In genomic region chr18:30376515-30376914, GRCh38 we compare ENCODE assay signal across 10 cellular contexts.
DNase-seq lines count a peak whose midpoint lies in the region; ATAC-seq and TF ChIP-seq lines count a peak whose summit lies in the region.
"Had no signal": no experiment of that assay in that cellular context is flagged by ENCODE, and none has a peak within 500 bp of the region (broad histone marks: within the 10 kb centered on the region; RNA-seq: fewer than 3 reads in every experiment).

No MANE protein-coding gene starts in this region.

- H3K79me2 ChIP-seq in PC-3 (ENCODE audit: low read length): no peaks in the 10 kb centered on the region
- H3K79me2 ChIP-seq in hepatocyte: no peaks in the 10 kb centered on the region

- H2AFZ ChIP-seq in PC-3 (ENCODE audit: low read length) (no peak overlapping the region), hepatocyte (no peak overlapping the region)

- no peak overlapping the region for H3K9ac ChIP-seq in PC-3 (ENCODE audit: low read length)

- intact Hi-C loops in PC-3 (cut with micrococcal nuclease) (loop anchor here (5.0 kb wide), 1 partner anchor 516 kb away; no protein-coding TSS in a partner anchor), lower leg skin (cut with DNase I; ENCODE audit: low total_unique reads) (no loop called here)

- peak; percentile 60 for TF ChIP-seq CTCF in PC-3 (conservative IDR thresholded peaks at IDR 0.05; ENCODE audit: low read depth, low read length)
- TF ChIP-seq CTCF in hepatocyte (IDR thresholded peaks at IDR 0.05; ENCODE audit: poor library complexity): peak; percentile 17
- no peak for TF ChIP-seq CTCF in lower leg skin (IDR thresholded peaks at IDR 0.05)

- no peaks in the 10 kb centered on the region for H3F3A ChIP-seq in PC-3 (ENCODE audit: low read length, unreplicated experiment)

- DNase-seq in ELF-1 (ENCODE audit: low read depth, low spot score) (peak; percentile 78), HT1080 (ENCODE audit: low read depth) (peak; percentile 18), PC-3 (peak; percentile 57), hepatocyte (ENCODE audit: low spot score) (no peak), lower leg skin (ENCODE audit: low spot score in 2 of 2) (no peak), D341Med (ENCODE audit: low spot score) (no peak)
- no peak for DNase-seq in activated T-cell treated with anti-CD3 and anti-CD28 coated beads, Interleukin-2, amount 50 U/mL, for 48 hours
- DNase-seq in stimulated activated CD8-positive, alpha-beta memory T cell treated with anti-CD3 and anti-CD28 coated beads, Interleukin-4, amount 100 ng/mL, for 48 hours: no peak
- DNase-seq: activated CD8-positive, alpha-beta T cell treated with anti-CD3 and anti-CD28 coated beads, Interleukin-2, amount 10 ng/mL, durations not matched to agents 7 days and 5 days; activated gamma-delta T cell treated with Interleukin-2 at 50 U/mL for 16 hours had no signal

- CTCF ChIA-PET in PC-3 (lab: Charles Lee): interaction anchor here (1.4 kb wide), 1 partner anchor 513 kb away, joined by 5 read pairs; no protein-coding TSS in a partner anchor

- WGBS in hepatocyte (ENCODE audit: low lambda C conversion rate, missing lambda C conversion rate): 59% methylated on average over 4 of the region's 4 CpGs
- 60 to 72% methylated on average over 4 of the region's 4 CpGs for WGBS in lower leg skin, 2 donors

- H3K4me1 ChIP-seq in PC-3 (ENCODE audit: insufficient read depth, low read length): no peaks in the 10 kb centered on the region
- H3K4me1 ChIP-seq in hepatocyte (ENCODE audit: insufficient read depth): no peaks in the 10 kb centered on the region

- H3K27ac ChIP-seq in PC-3 (ENCODE audit: low read length) (no peak overlapping the region), hepatocyte (no peak overlapping the region)

- no peaks in the 10 kb centered on the region for H3K36me3 ChIP-seq in PC-3 (ENCODE audit: low read depth, low read length)
- H3K36me3 ChIP-seq in hepatocyte (replicated peaks; ENCODE audit: insufficient read depth, low read depth): no peaks in the 10 kb centered on the region

- no peak for TF ChIP-seq POLR2A in lower leg skin (IDR thresholded peaks at IDR 0.05)

- H3K27me3 ChIP-seq in PC-3 (ENCODE audit: low read length) (no peaks in the 10 kb centered on the region), hepatocyte (no peaks in the 10 kb centered on the region)

- no peak for ATAC-seq in PC-3
- ATAC-seq: activated CD8-positive, alpha-beta T cell treated with anti-CD3 and anti-CD28 coated beads, Interleukin-2, amount 10 ng/mL, durations not matched to agents 7 days and 5 days had no signal

- no peaks in the 10 kb centered on the region for H4K20me1 ChIP-seq in PC-3 (ENCODE audit: low read length)
- no peaks in the 10 kb centered on the region for H4K20me1 ChIP-seq in hepatocyte (ENCODE audit: insufficient read depth, poor library complexity, severe bottlenecking)

- POLR2A ChIA-PET in PC-3 (lab: Charles Lee; ENCODE audit: unreplicated experiment): no interaction called here

- H3K4me3 ChIP-seq in PC-3 (ENCODE audit: low read length) (no peak overlapping the region), hepatocyte (no peak overlapping the region), lower leg skin (ENCODE audit: low read depth, poor library complexity, severe bottlenecking) (no peak overlapping the region)

- H3K4me2 ChIP-seq in PC-3 (ENCODE audit: low read length) (no peak overlapping the region), hepatocyte (no peak overlapping the region)

- BruUV-seq in PC-3 (replicated peaks; lab: Mats Ljungman, UMichigan): no TSS peak

- no peaks in the 10 kb centered on the region for H3K9me3 ChIP-seq in PC-3 (ENCODE audit: low read length)
- no peaks in the 10 kb centered on the region for H3K9me3 ChIP-seq in hepatocyte (ENCODE audit: low read depth)

- H3K9me2 ChIP-seq in PC-3 (replicated peaks; ENCODE audit: low read length): no peaks in the 10 kb centered on the region
- no peaks in the 10 kb centered on the region for H3K9me2 ChIP-seq in hepatocyte (replicated peaks; ENCODE audit: insufficient read depth)

Comparison
In these comparisons a context has a peak if more than half of its experiments do, and no peak if none do; other contexts are left out.
1. DNase-seq: peak in ELF-1 (single experiment), HT1080 (single experiment) and PC-3 (single experiment); none in hepatocyte (single experiment), lower leg skin (0 of 2), activated T-cell treated with anti-CD3 and anti-CD28 coated beads, Interleukin-2, amount 50 U/mL, for 48 hours (0 of 2), stimulated activated CD8-positive, alpha-beta memory T cell treated with anti-CD3 and anti-CD28 coated beads, Interleukin-4, amount 100 ng/mL, for 48 hours (single experiment) and D341Med (single experiment).
2. CTCF ChIP-seq: peak in PC-3 (single experiment) and hepatocyte (single experiment); none in lower leg skin (0 of 3).